ENCODE assay signal across 8 cellular contexts in the genomic region with DNA sequence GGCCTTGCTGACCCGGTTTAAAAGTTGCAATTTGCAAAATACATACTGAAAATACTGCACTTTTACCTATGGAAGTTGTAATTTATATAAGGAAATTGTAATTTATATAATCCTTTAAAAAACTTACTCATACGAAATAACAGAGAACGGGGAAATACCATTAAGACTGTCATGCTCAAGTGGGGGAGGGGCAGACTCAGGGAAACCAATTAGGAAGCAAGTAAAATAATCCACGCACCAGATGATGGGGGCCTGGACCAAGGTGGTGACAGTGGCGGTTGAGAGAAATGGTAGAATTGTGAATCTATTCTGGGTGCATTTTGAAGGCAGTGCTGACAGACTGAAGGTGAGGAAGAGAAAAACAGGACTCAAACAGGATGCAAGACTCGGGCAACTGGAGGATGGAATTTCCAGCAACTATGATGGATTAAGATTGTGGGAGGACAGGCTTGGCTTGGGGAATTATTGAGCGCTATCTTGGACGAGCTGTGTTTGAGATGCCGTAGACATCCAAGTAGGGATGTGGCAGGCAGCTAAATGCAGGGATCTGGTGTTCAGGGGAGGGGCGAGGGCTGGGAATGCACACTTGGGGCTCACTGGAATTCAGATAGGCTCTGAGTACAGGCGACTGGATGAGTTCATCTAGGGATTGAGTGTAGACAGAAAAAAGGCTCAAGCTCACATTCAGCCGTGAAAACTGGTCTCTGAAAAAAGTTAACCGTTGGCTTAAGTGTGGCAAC. TPM values are rescaled to one million over a fixed set of nuclear protein-coding genes. Genes with fewer than 3 reads are reported as not detected.
DNase-seq lines count a peak whose midpoint lies in the region; ATAC-seq and TF ChIP-seq lines count a peak whose summit lies in the region.

No MANE protein-coding gene starts in this region.

- no peak for TF ChIP-seq CTCF in AG10803 (conservative IDR thresholded peaks at IDR 0.05; ENCODE audit: low read length)

- DNase-seq in AG10803 (ENCODE audit: low read depth) (peak; percentile 60), HT-29 (ENCODE audit: low spot score) (peak; percentile 5), amniotic epithelial cell (ENCODE audit: low read depth) (peak; percentile 90), NCI-H2107 (lab: John Stamatoyannopoulos, UW) (no peak)

- H3K27ac ChIP-seq in skin epidermis = peak overlapping the region in 11 of 21 experiments; percentile 83 to 94 (median 90)

- H3K4me3 ChIP-seq in AG10803 (ENCODE audit: low read length) = peak overlapping the region; percentile 91
- peak overlapping the region; percentile 79 for H3K4me3 ChIP-seq in iPS-11a (ENCODE audit: low read depth, low read length)
- peak overlapping the region; percentile 69 to 93 (median 78) for H3K4me3 ChIP-seq in skin epidermis

- ATAC-seq in HG02763 (IDR thresholded peaks at IDR 0.05; ENCODE audit: unreplicated experiment) = no peak
- no peak for ATAC-seq in HG02981 (IDR thresholded peaks at IDR 0.05; ENCODE audit: unreplicated experiment)

RNA-seq across cellular contexts. Expression of gene LCA5L, which starts 1.0 kb away (rescaled TPM):
- total RNA-seq in HT-29 (2014; rRNA removed; shearing (Covaris generic)) = 0.81 TPM in 1 of 2 replicates, not detected in the other

RNA-seq across cellular contexts. Expression of gene SH3BGR, which starts 7.2 kb away (rescaled TPM):
- total RNA-seq in HT-29 (2014; rRNA removed; shearing (Covaris generic)) = 0.89 TPM in 1 of 2 replicates, not detected in the other
